1 cellular context compared by ENCODE assay signal in genomic region chrX:152735101-152735500, GRCh38.
TF ChIP-seq lines count a peak whose summit lies in the region.

No MANE protein-coding gene starts in this region.

TF ChIP-seq in WTC11, 78 proteins besides CTCF, POLR2A, EP300 and RAD21 (continued from another document):
- TF ChIP-seq E2F5 (CRISPR knock-in tag; IDR thresholded peaks at IDR 0.05): no peak
- no peak for TF ChIP-seq MYBL2 (CRISPR knock-in tag; IDR thresholded peaks at IDR 0.05)
- no peak for TF ChIP-seq TEAD1 (CRISPR knock-in tag; IDR thresholded peaks at IDR 0.05)
